In genomic region chr6:124963416-124964083, GRCh38 we compare ENCODE assay signal across 9 cellular contexts. TPM values are rescaled to one million over a fixed set of nuclear protein-coding genes. Genes with fewer than 3 reads are reported as not detected.
A peak's percentile ranks its signal among the peaks of the same experiment; 100 is the strongest.
DNase-seq lines count a peak whose midpoint lies in the region; ATAC-seq, FAIRE-seq and TF ChIP-seq lines count a peak whose summit lies in the region.
"Had no signal": no experiment of that assay in that cellular context is flagged by ENCODE, and none has a peak within 500 bp of the region (broad histone marks: within the 10 kb centered on the region; RNA-seq: fewer than 3 reads in every experiment).

No MANE protein-coding gene starts in this region.

- DNase-seq in CD8-positive, alpha-beta T cell = no peak
- DNase-seq in Kasumi-1 (lab: John Stamatoyannopoulos, UW) (peak; percentile 35 to 42), choroid plexus epithelial cell (ENCODE audit: low read depth) (peak; percentile 66), HepG2 (ENCODE audit: low spot score) (no peak), suprapubic skin (ENCODE audit: low spot score in 2 of 2) (no peak), NK-92 (lab: John Stamatoyannopoulos, UW; ENCODE audit: unreplicated experiment) (no peak)
- no peak for DNase-seq in stimulated activated CD8-positive, alpha-beta memory T cell treated with anti-CD3 and anti-CD28 coated beads, Interleukin-4, amount 100 ng/mL, for 48 hours
- no peak for DNase-seq in stimulated activated CD4-positive, alpha-beta T cell treated with anti-CD3 and anti-CD28 coated beads, Interleukin-1b, Interleukin-23, amount 100 ng/mL, for 48 hours

- peak overlapping the region; percentile 60 for H3K4me2 ChIP-seq in HepG2 (ENCODE audit: low read depth, low read length)

- H3K9me3 Mint-ChIP-seq in CD8-positive, alpha-beta T cell = no peaks in the 10 kb centered on the region

- no peak for TF ChIP-seq CTCF in CD8-positive, alpha-beta T cell (IDR thresholded peaks at IDR 0.05)
- TF ChIP-seq CTCF in choroid plexus epithelial cell (conservative IDR thresholded peaks at IDR 0.05; ENCODE audit: low read depth, low read length) (no peak), HepG2 (CRISPR knock-in tag; IDR thresholded peaks at IDR 0.05) (no peak), suprapubic skin (IDR thresholded peaks at IDR 0.05) (no peak)

- WGBS in HepG2 (ENCODE audit: low lambda C conversion rate) = 38% methylated on average over 9 of the region's 9 CpGs
- WGBS in suprapubic skin = 3% methylated on average over 9 of the region's 9 CpGs

- H3K36me3 Mint-ChIP-seq in CD8-positive, alpha-beta T cell = no peaks in the 10 kb centered on the region

- no peak overlapping the region for H3K27ac Mint-ChIP-seq in CD8-positive, alpha-beta T cell
- H3K27ac Mint-ChIP-seq: memory B cell had no signal

- H4K20me1 ChIP-seq in HepG2 (ENCODE audit: insufficient read depth, low read length) = no peaks in the 10 kb centered on the region; the same call in 1 of the 2 replicates

- peaks cover 10% of the 10 kb centered on the region for H3K4me1 Mint-ChIP-seq in CD8-positive, alpha-beta T cell (ENCODE audit: low read depth)
- H3K4me1 Mint-ChIP-seq: memory B cell had no signal

- no peak for TF ChIP-seq EP300 in HepG2 (IDR thresholded peaks at IDR 0.05; ENCODE audit: low read depth in 2 of 2, low read length in 2 of 2)
- no peak for TF ChIP-seq EP300 in HepG2 (CRISPR knock-in tag; IDR thresholded peaks at IDR 0.05; ENCODE audit: borderline replicate concordance)
- TF ChIP-seq EP300 in suprapubic skin (IDR thresholded peaks at IDR 0.05) = no peak

- intact Hi-C loops in CD8-positive, alpha-beta T cell (cut with DNase I, micrococcal nuclease) = no loop called here
- intact Hi-C loops in HepG2 (cut with micrococcal nuclease; ENCODE audit: unreplicated experiment) = loop anchor here (5.0 to 10.0 kb wide), 3 partner anchors 121 to 189 kb away; partner anchors contain the start of gene TPD52L1

- TF ChIP-seq POLR2A in HepG2 (IDR thresholded peaks at IDR 0.05; ENCODE audit: insufficient read depth in 1 of 2, low read depth in 2 of 2, low read length in 2 of 2) (no peak), suprapubic skin (IDR thresholded peaks at IDR 0.05) (no peak)

- in situ Hi-C loops in HepG2 (cut with HindIII; ENCODE audit: extremely low pct_ligation_motif_present, low pct_unique_long_range_greater_than_20kb) = no loop called here

- BruUV-seq in HepG2 (replicated peaks; lab: Mats Ljungman, UMichigan) = TSS peak; percentile 56

- no peaks in the 10 kb centered on the region for H3K9me3 ChIP-seq in CD8-positive, alpha-beta T cell (ENCODE audit: low read length)
- no peaks in the 10 kb centered on the region for H3K9me3 ChIP-seq in HepG2 (ENCODE audit: low read length)
- no peaks in the 10 kb centered on the region for H3K9me3 ChIP-seq in suprapubic skin

- ATAC-seq in CD8-positive, alpha-beta T cell = no peak
- ATAC-seq in HepG2 = no peak

- no peak overlapping the region for H2AFZ ChIP-seq in HepG2 (ENCODE audit: low read length)

- no peaks in the 10 kb centered on the region for H3K27me3 ChIP-seq in CD8-positive, alpha-beta T cell (ENCODE audit: insufficient read depth, low read length)
- peaks cover 0 to 12% of the 10 kb centered on the region in 2 experiments; a peak in 2 of 5 replicates for H3K27me3 ChIP-seq in HepG2 (ENCODE audit: control insufficient read depth in 1 of 2, insufficient read depth in 2 of 2, low read length in 2 of 2)
- no peaks in the 10 kb centered on the region for H3K27me3 ChIP-seq in suprapubic skin

- no peaks in the 10 kb centered on the region for H3K36me3 ChIP-seq in CD8-positive, alpha-beta T cell (ENCODE audit: insufficient read depth, low read length)
- H3K36me3 ChIP-seq in HepG2 (replicated peaks in 1 of 2; ENCODE audit: control insufficient read depth in 1 of 2, insufficient read depth in 2 of 2, low read length in 2 of 2) (no peaks in the 10 kb centered on the region), suprapubic skin (no peaks in the 10 kb centered on the region)

- H3K4me1 ChIP-seq in CD8-positive, alpha-beta T cell (ENCODE audit: insufficient read depth, low read length) = no peaks in the 10 kb centered on the region
- H3K4me1 ChIP-seq in HepG2 (ENCODE audit: insufficient read depth, low read length) (peaks cover 16% of the 10 kb centered on the region), suprapubic skin (peaks cover 57% of the 10 kb centered on the region)

- H3K27ac ChIP-seq in CD8-positive, alpha-beta T cell (ENCODE audit: low read depth, low read length) = no peak overlapping the region
- H3K27ac ChIP-seq in HepG2 (ENCODE audit: extremely low read length, insufficient read depth, low read length) (peak overlapping the region; percentile 16), suprapubic skin (peak overlapping the region; percentile 95)

- POLR2A ChIA-PET in CD8-positive, alpha-beta T cell (lab: Charles Lee) = no interaction called here
- POLR2A ChIA-PET in HepG2 (lab: Yijun Ruan, JAX) = no interaction called here

- FAIRE-seq in HepG2 (lab: Jason Lieb, UNC) = peak; percentile 4

- H3K79me2 ChIP-seq in HepG2 (ENCODE audit: insufficient read depth, low read length) = no peaks in the 10 kb centered on the region

- peaks cover 40% of the 10 kb centered on the region for H3K27me3 Mint-ChIP-seq in CD8-positive, alpha-beta T cell (ENCODE audit: low read depth)

- no peak overlapping the region for H3K4me3 ChIP-seq in CD8-positive, alpha-beta T cell (ENCODE audit: low read depth, low read length)
- H3K4me3 ChIP-seq in choroid plexus epithelial cell (ENCODE audit: low read depth, low read length) (peak overlapping the region; percentile 79), HepG2 (replicated peaks in 1 of 3; ENCODE audit: insufficient read depth in 1 of 3, low read depth in 2 of 3, low read length in 3 of 3) (peak overlapping the region; percentile 17 to 70 (median 63); a peak in 5 of 6 replicates), suprapubic skin (peak overlapping the region; percentile 86)

- H3K9ac ChIP-seq in HepG2 (ENCODE audit: insufficient read depth, low read depth, low read length) = peak overlapping the region; percentile 48; the same call in 1 of the 2 replicates

- H3K4me3 Mint-ChIP-seq in CD8-positive, alpha-beta T cell = peak overlapping the region; percentile 38
- H3K4me3 Mint-ChIP-seq: memory B cell had no signal

- CTCF ChIA-PET in CD8-positive, alpha-beta T cell (lab: Charles Lee) = no interaction called here
- CTCF ChIA-PET in HepG2 (lab: Yijun Ruan, JAX; ENCODE audit: low intra/inter-chr PET ratio, low total read pairs) = no interaction called here

- TF ChIP-seq RAD21 in HepG2 (CRISPR knock-in tag; IDR thresholded peaks at IDR 0.05) = no peak

TF ChIP-seq in HepG2, 621 proteins besides CTCF, POLR2A, EP300 and RAD21:
- 0 out of 2 replicates have a peak, but pooled peaks have one; percentile 1 for TF ChIP-seq PHF21A (CRISPR knock-in tag; IDR thresholded peaks at IDR 0.05)
- no peak for TF ChIP-seq ZNF569 (CRISPR knock-in tag; IDR thresholded peaks at IDR 0.05; ENCODE audit: borderline replicate concordance)
- TF ChIP-seq SAP130 (CRISPR knock-in tag; IDR thresholded peaks at IDR 0.05; ENCODE audit: low read depth) = 0 out of 2 replicates have a peak, but pooled peaks have one; percentile 1

RNA-seq across cellular contexts. Expression of gene RNF217, which starts 1.3 kb away (rescaled TPM):
- not detected for total RNA-seq in CD8-positive, alpha-beta T cell
- total RNA-seq in HepG2 (2016; rRNA removed; fragmentation: Illumina TruSeq; extraction: Trizol) = 1.2 and 2.2 TPM in 2 replicates
- 1.1 TPM in 2 replicates for total RNA-seq in HepG2 (2016; cell fraction: cytosol; rRNA removed; fragmentation: Illumina TruSeq; extraction: Trizol; ENCODE audit: low read depth)
- 2.3 and 3.0 TPM in 2 replicates for total RNA-seq in HepG2 (2016; cell fraction: insoluble cytoplasmic fraction; rRNA removed; fragmentation: Illumina TruSeq; extraction: Trizol)
- total RNA-seq in HepG2 (2016; cell fraction: membrane; rRNA removed; fragmentation: Illumina TruSeq; extraction: Trizol) = 1.4 TPM in 2 replicates
- 2.8 and 3.1 TPM in 2 replicates for total RNA-seq in HepG2 (2016; cell fraction: nucleus; rRNA removed; fragmentation: Illumina TruSeq; extraction: Trizol)
- 1.9 and 2.4 TPM in 2 replicates for polyA plus RNA-seq in HepG2 (2011; rRNA removed)
- polyA plus RNA-seq in HepG2 (2011; cell fraction: cytosol; rRNA removed) = 0.67 and 0.81 TPM in 2 replicates
- 9.2 and 10.0 TPM in 2 replicates for polyA plus RNA-seq in HepG2 (2011; cell fraction: nucleus; rRNA removed)
- polyA plus RNA-seq in HepG2 (2012) = 1.4 and 1.6 TPM in 2 replicates
- polyA plus RNA-seq in HepG2 (2016; cell fraction: cytosol; fragmentation: Illumina TruSeq; extraction: Trizol; ENCODE audit: low read depth) = 0.18 and 0.36 TPM in 2 replicates
- 0.72 and 0.83 TPM in 2 replicates for polyA plus RNA-seq in HepG2 (2016; cell fraction: insoluble cytoplasmic fraction; fragmentation: Illumina TruSeq; extraction: Trizol; ENCODE audit: low read depth)
- 0.69 and 0.73 TPM in 2 replicates for polyA plus RNA-seq in HepG2 (2016; cell fraction: membrane; fragmentation: Illumina TruSeq; extraction: Trizol; ENCODE audit: low read depth)
- polyA plus RNA-seq in HepG2 (2016; cell fraction: nucleus; fragmentation: Illumina TruSeq; extraction: Trizol; ENCODE audit: insufficient read depth, low read depth) = 3.2 and 4.7 TPM in 2 replicates
- 2.2 and 14.0 TPM in 2 replicates for polyA minus RNA-seq in HepG2 (2011; rRNA and poly(A)+ RNA removed; ENCODE audit: low replicate concordance)
- 1.5 and 7.3 TPM in 2 replicates for polyA minus RNA-seq in HepG2 (2011; cell fraction: cytosol; rRNA and poly(A)+ RNA removed)
- 9.5 and 10.7 TPM in 2 replicates for polyA minus RNA-seq in HepG2 (2011; cell fraction: nucleus; rRNA and poly(A)+ RNA removed)
- 10 to 100 TPM; 32.3 to 55.1 (median 43.3) TPM for total RNA-seq in suprapubic skin

Comparison
In these comparisons a context has a peak if more than half of its experiments do, and no peak if none do; other contexts are left out.
1. DNase-seq: peak in Kasumi-1 (2 of 2) and choroid plexus epithelial cell (single experiment); none in CD8-positive, alpha-beta T cell (0 of 7), HepG2 (single experiment), suprapubic skin (0 of 2), stimulated activated CD8-positive, alpha-beta memory T cell treated with anti-CD3 and anti-CD28 coated beads, Interleukin-4, amount 100 ng/mL, for 48 hours (single experiment), stimulated activated CD4-positive, alpha-beta T cell treated with anti-CD3 and anti-CD28 coated beads, Interleukin-1b, Interleukin-23, amount 100 ng/mL, for 48 hours (single experiment) and NK-92 (single experiment).
2. RNA of gene RNF217, which starts 1.3 kb away (total RNA-seq): 32.3 to 55.1 TPM in suprapubic skin; 1.1 to 3.1 TPM in HepG2 and not detected in CD8-positive, alpha-beta T cell; every median in the first group is over 4 times any median in the second.